ENCODE assay signal across 8 cellular contexts in the genomic region with DNA sequence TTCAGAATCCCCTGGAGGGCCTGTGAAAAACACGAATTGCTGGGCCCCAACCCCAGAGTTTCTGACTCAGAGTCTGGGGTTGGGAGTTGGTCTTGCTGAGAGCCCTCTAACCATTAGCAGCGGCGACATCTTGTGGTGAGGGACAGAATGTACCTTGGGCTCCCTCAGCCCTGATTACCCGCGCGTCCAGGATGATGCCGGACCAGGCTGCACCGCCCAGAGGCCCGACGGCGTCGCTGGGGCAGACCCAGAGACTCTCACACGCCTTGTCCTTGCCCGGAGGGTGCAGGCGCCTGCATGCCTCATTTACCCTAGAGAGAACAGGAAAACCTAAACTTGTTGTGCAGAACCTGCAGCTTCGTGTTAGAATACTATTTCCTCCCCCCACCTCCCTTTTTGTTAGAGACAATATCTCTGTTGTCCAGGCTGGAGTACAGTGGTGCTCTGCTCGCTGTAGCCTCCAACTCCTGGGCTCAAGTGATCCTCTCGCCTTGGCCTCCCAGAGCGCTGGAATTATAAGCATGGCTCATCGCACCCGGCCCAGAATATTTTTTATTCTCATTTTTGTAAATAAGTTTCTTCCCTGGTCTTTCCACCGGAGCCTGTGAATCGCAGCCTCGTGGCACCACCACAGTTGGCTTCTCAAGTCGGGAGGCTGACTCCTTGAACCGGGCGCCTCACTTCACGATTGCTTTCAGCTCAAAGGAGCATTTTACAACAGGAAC. TPM values are rescaled to one million over a fixed set of nuclear protein-coding genes. Genes with fewer than 3 reads are reported as not detected.
A peak's percentile ranks its signal among the peaks of the same experiment; 100 is the strongest.
DNase-seq lines count a peak whose midpoint lies in the region; ATAC-seq and TF ChIP-seq lines count a peak whose summit lies in the region.

No MANE protein-coding gene starts in this region.

- H3K36me3 Mint-ChIP-seq in osteocyte (ENCODE audit: unreplicated experiment) = no peaks in the 10 kb centered on the region

- peaks cover 37% of the 10 kb centered on the region for H3K4me1 Mint-ChIP-seq in osteocyte (ENCODE audit: unreplicated experiment)

- peak; percentile 87 for ATAC-seq in gastroesophageal sphincter

- H3K4me1 ChIP-seq in gastroesophageal sphincter (peaks cover 0 to 23% (median 4%) of the 10 kb centered on the region in 3 donors), thyroid gland (peaks cover 0 to 4% of the 10 kb centered on the region in 2 donors)

- no peak overlapping the region for H3K4me3 Mint-ChIP-seq in osteocyte (ENCODE audit: unreplicated experiment)

- H3K36me3 ChIP-seq in MG63 (no peaks in the 10 kb centered on the region), gastroesophageal sphincter (no peaks in the 10 kb centered on the region), thyroid gland (no peaks in the 10 kb centered on the region)

- H3K9me3 ChIP-seq in MG63 (no peaks in the 10 kb centered on the region), gastroesophageal sphincter (no peaks in the 10 kb centered on the region), thyroid gland (no peaks in the 10 kb centered on the region)

- no peaks in the 10 kb centered on the region for H3K27me3 ChIP-seq in MG63
- H3K27me3 ChIP-seq in gastroesophageal sphincter = no peaks in the 10 kb centered on the region
- H3K27me3 ChIP-seq in thyroid gland = no peaks in the 10 kb centered on the region

- 51 to 78% methylated on average over 8 to 13 of the region's 28 CpGs for WGBS in gastroesophageal sphincter (ENCODE audit: low coverage in 1 of 2), 2 donors
- WGBS in thyroid gland, 2 donors = 42 to 54% methylated on average over 19 to 24 of the region's 28 CpGs

- DNase-seq in GM03348 (ENCODE audit: low spot score) = peak; percentile 95
- DNase-seq in HCEC 1CT = peak; percentile 78
- peak; percentile 91 for DNase-seq in MG63
- peak; percentile 47 for DNase-seq in SIG-M5 (lab: John Stamatoyannopoulos, UW)
- peak; percentile 60 for DNase-seq in activated effector memory CD4-positive, alpha-beta T cell treated with Interleukin-2 at 50 U/mL for 16 hours
- DNase-seq in osteocyte (ENCODE audit: extremely low spot score, unreplicated experiment) = peak; percentile 94
- peak; percentile 77 to 82 for DNase-seq in thyroid gland

- TF ChIP-seq POLR2A in gastroesophageal sphincter (IDR thresholded peaks at IDR 0.05) = no peak
- no peak for TF ChIP-seq POLR2A in thyroid gland (IDR thresholded peaks at IDR 0.05)

- H3K27me3 Mint-ChIP-seq in osteocyte (ENCODE audit: unreplicated experiment) = no peaks in the 10 kb centered on the region

- H3K27ac Mint-ChIP-seq in osteocyte (ENCODE audit: unreplicated experiment) = peak overlapping the region; percentile 89

- TF ChIP-seq CTCF in gastroesophageal sphincter (IDR thresholded peaks at IDR 0.05) (peak; percentile 47 to 84 (median 75)), osteocyte (IDR thresholded peaks at IDR 0.05) (peak; percentile 90), thyroid gland (IDR thresholded peaks at IDR 0.05) (peak in 5 of 6 experiments; percentile 49 to 82 (median 66))

- no peak for TF ChIP-seq EP300 in gastroesophageal sphincter (IDR thresholded peaks at IDR 0.05)

- no peaks in the 10 kb centered on the region for H3K9me3 Mint-ChIP-seq in osteocyte (ENCODE audit: unreplicated experiment)

- intact Hi-C loops in thyroid gland (cut with DNase I) = loop anchor here (2.0 to 10.0 kb wide), 2 partner anchors 141 to 189 kb away; partner anchors contain the start of gene TRAF5

- no peak overlapping the region for H3K27ac ChIP-seq in gastroesophageal sphincter
- no peak overlapping the region for H3K27ac ChIP-seq in thyroid gland

- no peak overlapping the region for H3K4me3 ChIP-seq in MG63
- H3K4me3 ChIP-seq in gastroesophageal sphincter = no peak overlapping the region
- no peak overlapping the region for H3K4me3 ChIP-seq in thyroid gland (replicated peaks in 1 of 3)

RNA-seq across cellular contexts. Expression of gene RD3, which starts 22.2 kb away (rescaled TPM):
- not detected in 2 replicates for total RNA-seq in MG63 (2014; rRNA removed; shearing (Covaris generic); ENCODE audit: low replicate concordance)
- total RNA-seq in gastroesophageal sphincter (under 1 TPM; 0.31 to 0.69 (median 0.53) TPM), osteocyte (not detected in 2 replicates), thyroid gland (not detected)
